Comparison of ENCODE assay signal across 9 cellular contexts in genomic region chr1:205317311-205317917, GRCh38. TPM values are rescaled to one million over a fixed set of nuclear protein-coding genes. Genes with fewer than 3 reads are reported as not detected.
DNase-seq lines count a peak whose midpoint lies in the region; ATAC-seq and TF ChIP-seq lines count a peak whose summit lies in the region.
"Had no signal": no experiment of that assay in that cellular context is flagged by ENCODE, and none has a peak within 500 bp of the region (broad histone marks: within the 10 kb centered on the region; RNA-seq: fewer than 3 reads in every experiment).

No MANE protein-coding gene starts in this region.

- peak overlapping the region; percentile 93 for H3K27ac ChIP-seq in RWPE2 (ENCODE audit: poor library complexity, severe bottlenecking)

- peak overlapping the region; percentile 45 for H3K27ac Mint-ChIP-seq in progenitor cell of endocrine pancreas

- H3K36me3 Mint-ChIP-seq in activated T-cell treated with anti-CD3 and anti-CD28 coated beads, Interleukin-2, amount 50 U/mL, for 4 hours (ENCODE audit: insufficient read depth) = no peaks in the 10 kb centered on the region
- H3K36me3 Mint-ChIP-seq in progenitor cell of endocrine pancreas (ENCODE audit: insufficient read depth) = no peaks in the 10 kb centered on the region

- no peaks in the 10 kb centered on the region for H3K9me3 ChIP-seq in RWPE2 (ENCODE audit: severe bottlenecking)
- H3K9me3 ChIP-seq in MG63 = no peaks in the 10 kb centered on the region

- DNase-seq in activated T-cell treated with anti-CD3 and anti-CD28 coated beads, Interleukin-2, amount 50 U/mL, for 4 hours = no peak
- DNase-seq in activated T-cell treated with anti-CD3 and anti-CD28 coated beads, Interleukin-2, amount 50 U/mL, for 48 hours = no peak
- DNase-seq in RWPE2 (ENCODE audit: low spot score) = peak; percentile 87
- peak in 39 of 42 donors; percentile 25 to 77 (median 56) for DNase-seq in head of caudate nucleus
- no peak for DNase-seq in progenitor cell of endocrine pancreas (ENCODE audit: low spot score, unreplicated experiment)
- no peak for DNase-seq in MG63
- DNase-seq: DND-41 had no signal

- H3K27me3 Mint-ChIP-seq in activated T-cell treated with anti-CD3 and anti-CD28 coated beads, Interleukin-2, amount 50 U/mL, for 4 hours (ENCODE audit: low read depth) = no peaks in the 10 kb centered on the region
- H3K27me3 Mint-ChIP-seq in progenitor cell of endocrine pancreas = peaks cover 7% of the 10 kb centered on the region

- no peak for ATAC-seq in activated T-cell treated with anti-CD3 and anti-CD28 coated beads, Interleukin-2, amount 50 U/mL, for 4 hours
- peak; percentile 32 for ATAC-seq in RWPE2 (ENCODE audit: low read depth)
- ATAC-seq in GM21723 (IDR thresholded peaks at IDR 0.05; ENCODE audit: unreplicated experiment) = no peak
- no peak for ATAC-seq in HG03342 (IDR thresholded peaks at IDR 0.05; ENCODE audit: unreplicated experiment)

- intact Hi-C loops in head of caudate nucleus (cut with DNase I) = no loop called here

- peak overlapping the region; percentile 34 for H3K4me3 Mint-ChIP-seq in activated T-cell treated with anti-CD3 and anti-CD28 coated beads, Interleukin-2, amount 50 U/mL, for 4 hours
- no peak overlapping the region for H3K4me3 Mint-ChIP-seq in progenitor cell of endocrine pancreas (ENCODE audit: low read depth)

- H3K9me3 Mint-ChIP-seq in activated T-cell treated with anti-CD3 and anti-CD28 coated beads, Interleukin-2, amount 50 U/mL, for 4 hours = no peaks in the 10 kb centered on the region
- H3K9me3 Mint-ChIP-seq in progenitor cell of endocrine pancreas (ENCODE audit: low read depth) = no peaks in the 10 kb centered on the region

- H3K36me3 ChIP-seq in RWPE2 (ENCODE audit: low read depth) = peaks cover 13% of the 10 kb centered on the region
- no peaks in the 10 kb centered on the region for H3K36me3 ChIP-seq in MG63

- H3K4me1 ChIP-seq in RWPE2 (ENCODE audit: insufficient read depth, poor library complexity, severe bottlenecking) = peaks cover 49% of the 10 kb centered on the region

- TF ChIP-seq CTCF in RWPE2 (IDR thresholded peaks at IDR 0.05; ENCODE audit: poor library complexity, severe bottlenecking) = peak; percentile 36
- TF ChIP-seq CTCF in progenitor cell of endocrine pancreas (IDR thresholded peaks at IDR 0.05; ENCODE audit: unreplicated experiment) = no peak

- H3K4me1 Mint-ChIP-seq in activated T-cell treated with anti-CD3 and anti-CD28 coated beads, Interleukin-2, amount 50 U/mL, for 4 hours (ENCODE audit: low read depth) = peaks cover 89% of the 10 kb centered on the region
- peaks cover 58% of the 10 kb centered on the region for H3K4me1 Mint-ChIP-seq in progenitor cell of endocrine pancreas (ENCODE audit: low read depth)

- no peaks in the 10 kb centered on the region for H3K27me3 ChIP-seq in RWPE2 (ENCODE audit: insufficient read depth, poor library complexity, severe bottlenecking)
- no peaks in the 10 kb centered on the region for H3K27me3 ChIP-seq in MG63

- H3K4me3 ChIP-seq in RWPE2 (ENCODE audit: severe bottlenecking) = no peak overlapping the region
- no peak overlapping the region for H3K4me3 ChIP-seq in MG63

RNA-seq across cellular contexts. Expression of gene NUAK2, which starts 4.1 kb away (rescaled TPM):
- 1 to 10 TPM; 1.4 to 1.7 (median 1.5) TPM for total RNA-seq in activated T-cell treated with anti-CD3 and anti-CD28 coated beads, Interleukin-2, amount 50 U/mL, for 4 hours
- total RNA-seq in progenitor cell of endocrine pancreas = 4.5 and 5.6 TPM in 2 replicates
- 0.27 and 2.4 TPM in 2 replicates for total RNA-seq in MG63 (2014; rRNA removed; shearing (Covaris generic); ENCODE audit: low replicate concordance)

RNA-seq across cellular contexts. Expression of gene KLHDC8A, which starts 39.3 kb away (rescaled TPM):
- under 1 TPM in 1 of 3 donors, not detected in 2; 0.05 TPM for total RNA-seq in activated T-cell treated with anti-CD3 and anti-CD28 coated beads, Interleukin-2, amount 50 U/mL, for 4 hours
- 0.18 and 0.36 TPM in 2 replicates for total RNA-seq in progenitor cell of endocrine pancreas
- total RNA-seq in MG63 (2014; rRNA removed; shearing (Covaris generic); ENCODE audit: low replicate concordance) = not detected in 2 replicates

Comparison
In these comparisons a context has a peak if more than half of its experiments do, and no peak if none do; other contexts are left out.
1. DNase-seq: peak in RWPE2 (single experiment) and head of caudate nucleus (39 of 42); none in activated T-cell treated with anti-CD3 and anti-CD28 coated beads, Interleukin-2, amount 50 U/mL, for 4 hours (single experiment), activated T-cell treated with anti-CD3 and anti-CD28 coated beads, Interleukin-2, amount 50 U/mL, for 48 hours (0 of 2), progenitor cell of endocrine pancreas (single experiment) and MG63 (single experiment).